Comparison of ENCODE assay signal across 8 cellular contexts in the genomic region with DNA sequence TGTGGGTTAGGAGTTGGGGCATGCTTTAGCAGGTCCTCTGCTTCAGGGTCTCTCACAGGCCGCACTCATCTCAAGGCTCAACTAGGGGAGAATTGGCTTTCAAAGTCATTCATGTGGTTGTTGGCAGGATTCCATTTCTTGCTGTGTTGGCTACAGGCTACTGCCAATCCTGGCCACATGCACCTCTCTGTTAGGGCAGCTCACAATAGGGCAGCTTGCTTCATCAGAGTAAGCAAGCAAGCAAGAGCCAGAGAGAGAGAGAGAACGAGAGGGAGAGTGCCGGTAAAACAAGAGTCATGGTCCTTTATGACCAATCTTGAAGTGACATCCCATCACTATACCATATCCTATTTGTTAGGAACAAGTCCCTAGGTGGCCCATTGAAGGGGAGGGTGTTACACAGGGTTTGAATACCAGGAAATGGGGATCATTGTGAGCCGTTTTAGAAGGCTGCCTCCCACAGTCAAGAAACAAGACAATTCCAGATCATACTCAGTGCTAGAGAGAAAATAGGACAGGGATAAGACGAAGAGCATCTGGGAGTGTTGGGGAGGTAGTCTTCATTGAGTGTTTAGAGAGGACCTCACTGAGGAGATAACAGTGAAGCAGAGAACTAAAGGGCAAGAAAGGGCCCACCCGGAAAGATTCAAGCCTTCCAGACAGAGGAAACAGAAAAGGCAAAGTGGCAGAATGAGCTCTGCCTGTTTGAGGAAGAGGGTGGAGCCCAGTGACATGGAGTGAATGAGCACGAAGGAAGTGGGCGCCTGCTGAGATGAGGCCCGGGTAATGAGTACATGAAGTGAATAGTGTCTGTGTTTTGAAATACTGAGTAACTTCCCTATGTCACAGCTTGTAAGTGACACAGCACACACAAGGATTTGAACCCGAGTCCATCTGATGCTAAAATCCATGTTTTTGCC. TPM values are rescaled to one million over a fixed set of nuclear protein-coding genes. Genes with fewer than 3 reads are reported as not detected.
DNase-seq lines count a peak whose midpoint lies in the region; ATAC-seq, FAIRE-seq and TF ChIP-seq lines count a peak whose summit lies in the region.

No MANE protein-coding gene starts in this region.

- no peaks in the 10 kb centered on the region for H3K36me3 ChIP-seq in CD8-positive, alpha-beta T cell (ENCODE audit: insufficient read depth, low read length)

- no peaks in the 10 kb centered on the region for H3K9me3 Mint-ChIP-seq in CD8-positive, alpha-beta T cell
- no peaks in the 10 kb centered on the region for H3K9me3 Mint-ChIP-seq in activated naive CD4-positive, alpha-beta T cell treated with anti-CD3 and anti-CD28 coated beads, Interleukin-2, amount 10 ng/mL, durations not matched to agents 7 days and 5 days

- POLR2A ChIA-PET in CD8-positive, alpha-beta T cell (lab: Charles Lee): no interaction called here

- peak overlapping the region; percentile 2 for H3K4me3 Mint-ChIP-seq in CD8-positive, alpha-beta T cell
- peak overlapping the region; percentile 1 for H3K4me3 Mint-ChIP-seq in activated naive CD4-positive, alpha-beta T cell treated with anti-CD3 and anti-CD28 coated beads, Interleukin-2, amount 10 ng/mL, durations not matched to agents 7 days and 5 days

- TF ChIP-seq CTCF in CD8-positive, alpha-beta T cell (IDR thresholded peaks at IDR 0.05): no peak

- no peaks in the 10 kb centered on the region for H3K36me3 Mint-ChIP-seq in CD8-positive, alpha-beta T cell
- no peaks in the 10 kb centered on the region for H3K36me3 Mint-ChIP-seq in activated naive CD4-positive, alpha-beta T cell treated with anti-CD3 and anti-CD28 coated beads, Interleukin-2, amount 10 ng/mL, durations not matched to agents 7 days and 5 days

- intact Hi-C loops in CD8-positive, alpha-beta T cell (cut with DNase I, micrococcal nuclease): no loop called here

- peak; percentile 99 for ATAC-seq in CD8-positive, alpha-beta T cell

- H3K27me3 ChIP-seq in CD8-positive, alpha-beta T cell (ENCODE audit: insufficient read depth, low read length): no peaks in the 10 kb centered on the region
- H3K27me3 ChIP-seq in layer of hippocampus (ENCODE audit: control insufficient read depth, insufficient read depth, low read length): no peaks in the 10 kb centered on the region

- H3K27ac ChIP-seq in CD8-positive, alpha-beta T cell (ENCODE audit: low read depth, low read length): peak overlapping the region; percentile 34
- peak overlapping the region; percentile 60 for H3K27ac ChIP-seq in layer of hippocampus (ENCODE audit: low read depth, low read length)

- peaks cover 19% of the 10 kb centered on the region for H3K4me1 ChIP-seq in CD8-positive, alpha-beta T cell (ENCODE audit: insufficient read depth, low read length)

- CTCF ChIA-PET in CD8-positive, alpha-beta T cell (lab: Charles Lee): interaction anchor here (1.0 to 1.2 kb wide), 3 partner anchors 8 to 17 kb away, joined by 3 to 6 read pairs (median 3); no protein-coding TSS in a partner anchor
- CTCF ChIA-PET in activated naive CD4-positive, alpha-beta T cell treated with anti-CD3 and anti-CD28 coated beads, Interleukin-2, amount 10 ng/mL, durations not matched to agents 7 days and 5 days (lab: Charles Lee): interaction anchor here (0.6 to 6.5 kb wide), 8 partner anchors 8 to 495 kb away, joined by 3 to 70 read pairs (median 4); a partner anchor contains a TSS

- no peaks in the 10 kb centered on the region for H3K27me3 Mint-ChIP-seq in CD8-positive, alpha-beta T cell (ENCODE audit: low read depth)
- peaks cover 14% of the 10 kb centered on the region for H3K27me3 Mint-ChIP-seq in activated naive CD4-positive, alpha-beta T cell treated with anti-CD3 and anti-CD28 coated beads, Interleukin-2, amount 10 ng/mL, durations not matched to agents 7 days and 5 days

- H3K9me3 ChIP-seq in CD8-positive, alpha-beta T cell (ENCODE audit: low read length): no peaks in the 10 kb centered on the region

- no peak overlapping the region for H3K4me3 ChIP-seq in CD8-positive, alpha-beta T cell (ENCODE audit: low read depth, low read length)

- H3K27ac Mint-ChIP-seq in CD8-positive, alpha-beta T cell: peak overlapping the region; percentile 74
- peak overlapping the region; percentile 76 for H3K27ac Mint-ChIP-seq in activated naive CD4-positive, alpha-beta T cell treated with anti-CD3 and anti-CD28 coated beads, Interleukin-2, amount 10 ng/mL, durations not matched to agents 7 days and 5 days

- H3K4me1 Mint-ChIP-seq in CD8-positive, alpha-beta T cell (ENCODE audit: low read depth): peaks cover 19% of the 10 kb centered on the region
- peaks cover 38% of the 10 kb centered on the region for H3K4me1 Mint-ChIP-seq in activated naive CD4-positive, alpha-beta T cell treated with anti-CD3 and anti-CD28 coated beads, Interleukin-2, amount 10 ng/mL, durations not matched to agents 7 days and 5 days

- FAIRE-seq in RCC 7860 (lab: Jason Lieb, UNC) (no peak), urothelium cell line (lab: Jason Lieb, UNC) (no peak), frontal cortex (lab: Jason Lieb, UNC) (no peak)

- peak in 6 of 7 experiments; percentile 27 to 64 (median 34) for DNase-seq in CD8-positive, alpha-beta T cell
- peak; percentile 36 for DNase-seq in RCC 7860 (ENCODE audit: low spot score)
- peak; percentile 67 for DNase-seq in activated naive CD4-positive, alpha-beta T cell treated with anti-CD3 and anti-CD28 coated beads, Interleukin-2, amount 10 ng/mL, durations not matched to agents 7 days and 5 days
- peak; percentile 3 to 11 for DNase-seq in stimulated activated CD8-positive, alpha-beta memory T cell treated with anti-CD3 and anti-CD28 coated beads, Interleukin-7, amount 100 ng/mL, for 1 hour (ENCODE audit: low read depth in 2 of 2)
- no peak for DNase-seq in urothelium cell line (ENCODE audit: low spot score)
- no peak for DNase-seq in frontal cortex (ENCODE audit: low spot score in 2 of 2)
- DNase-seq in NCI-H1048 (lab: John Stamatoyannopoulos, UW): no peak

RNA-seq across cellular contexts. Expression of a gene that starts 32.8 kb away (rescaled TPM):
- 1 to 10 TPM; 1.6 to 2.9 TPM for total RNA-seq in CD8-positive, alpha-beta T cell
- 0.82 TPM for total RNA-seq in frontal cortex

Comparison
In these comparisons a context has a peak if more than half of its experiments do, and no peak if none do; other contexts are left out.
1. DNase-seq: peak in CD8-positive, alpha-beta T cell (6 of 7), RCC 7860 (single experiment), activated naive CD4-positive, alpha-beta T cell treated with anti-CD3 and anti-CD28 coated beads, Interleukin-2, amount 10 ng/mL, durations not matched to agents 7 days and 5 days (single experiment) and stimulated activated CD8-positive, alpha-beta memory T cell treated with anti-CD3 and anti-CD28 coated beads, Interleukin-7, amount 100 ng/mL, for 1 hour (2 of 2); none in urothelium cell line (single experiment), frontal cortex (0 of 2) and NCI-H1048 (single experiment).